In genomic region chr17:66829883-66830282, GRCh38 we compare ENCODE assay signal across 18 cellular contexts. TPM values are rescaled to one million over a fixed set of nuclear protein-coding genes. Genes with fewer than 3 reads are reported as not detected.
DNase-seq lines count a peak whose midpoint lies in the region; ATAC-seq and TF ChIP-seq lines count a peak whose summit lies in the region.
"Had no signal": no experiment of that assay in that cellular context is flagged by ENCODE, and none has a peak within 500 bp of the region (broad histone marks: within the 10 kb centered on the region; RNA-seq: fewer than 3 reads in every experiment).

No MANE protein-coding gene starts in this region.

- H3K9me2 ChIP-seq in Karpas-422 (replicated peaks; ENCODE audit: insufficient read depth, low read length) = no peaks in the 10 kb centered on the region

- H3K36me3 Mint-ChIP-seq in neural progenitor cell (no peaks in the 10 kb centered on the region), progenitor cell of endocrine pancreas (ENCODE audit: insufficient read depth) (no peaks in the 10 kb centered on the region)

- H3K4me2 ChIP-seq in neural progenitor cell (peak overlapping the region; percentile 21), Karpas-422 (ENCODE audit: low read depth, low read length, poor library complexity, severe bottlenecking) (no peak overlapping the region)

- H3K27ac Mint-ChIP-seq in neural progenitor cell = no peak overlapping the region
- no peak overlapping the region for H3K27ac Mint-ChIP-seq in progenitor cell of endocrine pancreas
- H3K27ac Mint-ChIP-seq: CD4-positive, alpha-beta T cell had no signal

- H3K27me3 Mint-ChIP-seq in neural progenitor cell (ENCODE audit: insufficient read depth, low read depth) = peaks cover 34% of the 10 kb centered on the region
- peaks cover 45% of the 10 kb centered on the region for H3K27me3 Mint-ChIP-seq in progenitor cell of endocrine pancreas

- H3K27ac ChIP-seq in HEK293 (ENCODE audit: extremely low read depth, low read depth, low read length) (no peak overlapping the region), ectodermal cell (ENCODE audit: insufficient read depth, low read depth, low read length, poor library complexity, severe bottlenecking) (peak overlapping the region; percentile 9), neural progenitor cell (no peak overlapping the region), Karpas-422 (ENCODE audit: low read length) (no peak overlapping the region)
- H3K27ac ChIP-seq: heart right ventricle, upper lobe of right lung had no signal

- H3K9me3 Mint-ChIP-seq in neural progenitor cell (no peaks in the 10 kb centered on the region), progenitor cell of endocrine pancreas (ENCODE audit: low read depth) (no peaks in the 10 kb centered on the region)
- H3K9me3 Mint-ChIP-seq: activated CD4-positive, alpha-beta T cell treated with anti-CD3 and anti-CD28 coated beads, Interleukin-2, amount 10 ng/mL, durations not matched to agents 7 days and 5 days; CD4-positive, alpha-beta T cell; nephron had no signal

- H3K27me3 ChIP-seq in ectodermal cell (ENCODE audit: control insufficient read depth, insufficient read depth, low read length, poor library complexity, severe bottlenecking) = peaks cover 22% of the 10 kb centered on the region
- H3K27me3 ChIP-seq in neural progenitor cell = peaks cover 27% of the 10 kb centered on the region
- no peaks in the 10 kb centered on the region for H3K27me3 ChIP-seq in Karpas-422 (ENCODE audit: low read length)

- TF ChIP-seq CTCF in HEK293 (tag by site-specific recombination; IDR thresholded peaks at IDR 0.05) = no peak
- no peak for TF ChIP-seq CTCF in neural progenitor cell (IDR thresholded peaks at IDR 0.05)
- no peak for TF ChIP-seq CTCF in progenitor cell of endocrine pancreas (IDR thresholded peaks at IDR 0.05; ENCODE audit: unreplicated experiment)

- H3K4me3 ChIP-seq in HEK293 (ENCODE audit: low read depth, low read length) = no peak overlapping the region
- no peak overlapping the region for H3K4me3 ChIP-seq in ectodermal cell (ENCODE audit: insufficient read depth, low read depth, low read length)
- H3K4me3 ChIP-seq in neural progenitor cell = no peak overlapping the region
- H3K4me3 ChIP-seq in Karpas-422 (ENCODE audit: low read length) = no peak overlapping the region
- H3K4me3 ChIP-seq: heart right ventricle, upper lobe of right lung had no signal

- H3K4me3 Mint-ChIP-seq in neural progenitor cell (peak overlapping the region; percentile 65), progenitor cell of endocrine pancreas (ENCODE audit: low read depth) (no peak overlapping the region)
- H3K4me3 Mint-ChIP-seq: activated CD4-positive, alpha-beta T cell treated with anti-CD3 and anti-CD28 coated beads, Interleukin-2, amount 10 ng/mL, durations not matched to agents 7 days and 5 days; CD4-positive, alpha-beta T cell had no signal

- H3K36me3 ChIP-seq in HEK293 (ENCODE audit: control insufficient read depth in 2 of 2, insufficient read depth in 1 of 2, low read length in 2 of 2) = no peaks in the 10 kb centered on the region
- no peaks in the 10 kb centered on the region for H3K36me3 ChIP-seq in ectodermal cell (ENCODE audit: control insufficient read depth, insufficient read depth, low read length)
- H3K36me3 ChIP-seq in neural progenitor cell = no peaks in the 10 kb centered on the region
- no peaks in the 10 kb centered on the region for H3K36me3 ChIP-seq in Karpas-422 (ENCODE audit: insufficient read depth, low read length)
- H3K36me3 ChIP-seq: heart right ventricle, upper lobe of right lung had no signal

- H3K9ac ChIP-seq in neural progenitor cell (no peak overlapping the region), Karpas-422 (ENCODE audit: low read length) (no peak overlapping the region)

- peaks cover 19% of the 10 kb centered on the region for H3F3A ChIP-seq in neural progenitor cell (ENCODE audit: low read depth)

- CTCF ChIA-PET in HEK293 (lab: Yijun Ruan, JAX) = interaction anchor here (0.5 kb wide), 1 partner anchor 104 kb away, joined by 4 read pairs; no protein-coding TSS in a partner anchor

- no peaks in the 10 kb centered on the region for H3K9me3 ChIP-seq in HEK293 (ENCODE audit: control insufficient read depth, insufficient read depth, low read depth, low read length)
- no peaks in the 10 kb centered on the region for H3K9me3 ChIP-seq in ectodermal cell (ENCODE audit: control insufficient read depth, low read length)
- H3K9me3 ChIP-seq in neural progenitor cell (ENCODE audit: low read depth) = no peaks in the 10 kb centered on the region
- H3K9me3 ChIP-seq in Karpas-422 (ENCODE audit: low read length) = no peaks in the 10 kb centered on the region
- H3K9me3 ChIP-seq: heart right ventricle, upper lobe of right lung had no signal

- no peak for ATAC-seq in GM21390 (IDR thresholded peaks at IDR 0.05; ENCODE audit: unreplicated experiment)

- H3K4me1 Mint-ChIP-seq in neural progenitor cell = peaks cover 40% of the 10 kb centered on the region
- H3K4me1 Mint-ChIP-seq in progenitor cell of endocrine pancreas (ENCODE audit: low read depth) = peaks cover 3% of the 10 kb centered on the region
- H3K4me1 Mint-ChIP-seq: activated CD4-positive, alpha-beta T cell treated with anti-CD3 and anti-CD28 coated beads, Interleukin-2, amount 10 ng/mL, durations not matched to agents 7 days and 5 days had no signal

- H4K20me1 ChIP-seq in neural progenitor cell (ENCODE audit: low read depth) (peaks cover 17% of the 10 kb centered on the region), Karpas-422 (ENCODE audit: insufficient read depth, low read depth, low read length) (no peaks in the 10 kb centered on the region)

- H3K4me1 ChIP-seq in HEK293 (ENCODE audit: control insufficient read depth, insufficient read depth, low read length) = 0 out of 2 replicates have a peak, but pooled peaks cover 3% of the 10 kb centered on the region
- peaks cover 6% of the 10 kb centered on the region for H3K4me1 ChIP-seq in ectodermal cell (ENCODE audit: control insufficient read depth, insufficient read depth, low read length)
- H3K4me1 ChIP-seq in neural progenitor cell = peaks cover 14% of the 10 kb centered on the region
- H3K4me1 ChIP-seq in Karpas-422 (ENCODE audit: low read length) = peaks cover 4% of the 10 kb centered on the region
- H3K4me1 ChIP-seq: upper lobe of right lung had no signal

- H2AFZ ChIP-seq in neural progenitor cell (replicated peaks) (no peak overlapping the region), Karpas-422 (ENCODE audit: low read length) (no peak overlapping the region)

- 26 to 30% methylated on average over 10 of the region's 10 CpGs for WGBS in ectodermal cell, 2 experiments

- peak; percentile 40 for DNase-seq in NCI-H510A (lab: John Stamatoyannopoulos, UW)
- peak; percentile 61 for DNase-seq in neural progenitor cell (ENCODE audit: low spot score)
- DNase-seq in activated T-cell treated with anti-CD3 and anti-CD28 coated beads, Interleukin-2, amount 50 U/mL, for 48 hours = no peak
- no peak for DNase-seq in Karpas-422
- DNase-seq in progenitor cell of endocrine pancreas (ENCODE audit: low spot score, unreplicated experiment) = no peak
- DNase-seq: activated T-cell treated with anti-CD3 and anti-CD28 coated beads, Interleukin-2, amount 50 U/mL, for 1 hour; GF-D8; upper lobe of right lung had no signal

- no peaks in the 10 kb centered on the region for H3K79me2 ChIP-seq in neural progenitor cell (ENCODE audit: low read depth)
- no peaks in the 10 kb centered on the region for H3K79me2 ChIP-seq in Karpas-422 (ENCODE audit: low read length)

- POLR2A ChIA-PET in HEK293 (lab: Yijun Ruan, JAX) = no interaction called here

TF ChIP-seq in HEK293, 187 proteins besides CTCF, POLR2A, EP300 and RAD21:
- TF ChIP-seq ZNF585B (tag by site-specific recombination; IDR thresholded peaks at IDR 0.05) (no peak), ZNF341 (tag by site-specific recombination; IDR thresholded peaks at IDR 0.05; ENCODE audit: low read depth) (0 out of 2 replicates have a peak, but pooled peaks have one; percentile 11)

RNA-seq across cellular contexts. Expression of gene CACNG5, which starts 5.0 kb away (rescaled TPM):
- polyA plus RNA-seq in ectodermal cell (2013, experiment 1 of 4) = not detected
- not detected for polyA plus RNA-seq in ectodermal cell (2013, experiment 2 of 4)
- polyA plus RNA-seq in ectodermal cell (2013, experiment 3 of 4) = not detected
- polyA plus RNA-seq in ectodermal cell (2013, experiment 4 of 4) = not detected
- not detected in 2 replicates for total RNA-seq in neural progenitor cell (ENCODE audit: low replicate concordance)
- total RNA-seq in Karpas-422 (2014; rRNA removed; shearing (Covaris generic); ENCODE audit: low replicate concordance) = not detected in 2 replicates
- not detected in 2 replicates for total RNA-seq in progenitor cell of endocrine pancreas
- total RNA-seq: activated CD4-positive, alpha-beta T cell treated with anti-CD3 and anti-CD28 coated beads, Interleukin-2, amount 10 ng/mL, durations not matched to agents 7 days and 5 days; CD4-positive, alpha-beta T cell; chondrocyte; heart right ventricle; liver; NCI-H460; upper lobe of right lung had no signal
- polyA plus RNA-seq: heart right ventricle, liver had no signal

Comparison
In these comparisons a context has a peak if more than half of its experiments do, and no peak if none do; other contexts are left out.
1. DNase-seq: peak in NCI-H510A (single experiment) and neural progenitor cell (single experiment); none in activated T-cell treated with anti-CD3 and anti-CD28 coated beads, Interleukin-2, amount 50 U/mL, for 48 hours (0 of 2), Karpas-422 (single experiment) and progenitor cell of endocrine pancreas (single experiment).